28 cellular contexts compared by ENCODE assay signal in the genomic region with DNA sequence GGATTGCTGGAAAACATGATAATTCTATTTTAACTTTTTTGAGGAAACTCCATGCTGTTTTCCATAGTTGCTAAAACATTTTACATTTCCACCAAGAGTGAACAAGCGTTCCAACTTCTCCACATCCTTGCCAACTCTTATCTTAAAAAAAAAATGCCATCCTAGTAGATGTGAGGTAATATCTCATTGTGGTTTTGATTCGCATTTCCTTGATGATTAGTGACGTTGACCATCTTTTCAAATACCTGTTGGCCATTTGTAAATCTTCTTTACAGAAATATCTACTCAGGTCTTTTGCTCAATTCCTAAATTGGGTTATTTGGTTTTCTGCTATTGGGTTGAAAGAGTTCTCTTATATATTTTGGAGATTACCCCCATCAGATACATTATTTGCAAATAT.
"Had no signal": no experiment of that assay in that cellular context is flagged by ENCODE, and none has a peak within 500 bp of the region (broad histone marks: within the 10 kb centered on the region; RNA-seq: fewer than 3 reads in every experiment).

No MANE protein-coding gene starts in this region.

- H3K27me3 ChIP-seq: colonic mucosa had no signal

- H3K36me3 Mint-ChIP-seq: memory B cell had no signal

- H3K4me1 Mint-ChIP-seq: endodermal cell; memory B cell; naive thymus-derived CD4-positive, alpha-beta T cell had no signal

- H3K36me3 ChIP-seq: colonic mucosa, esophagus squamous epithelium, gastrocnemius medialis, heart right ventricle, left lung had no signal

- DNase-seq: colonic mucosa; cortex of kidney; effector CD8-positive, alpha-beta T cell; effector memory CD8-positive, alpha-beta T cell; endodermal cell; erythroblast; esophagus squamous epithelium; foreskin fibroblast; foreskin melanocyte; gastrocnemius medialis; glutamatergic neuron; head of caudate nucleus; heart right ventricle; hippocampal formation; left cardiac atrium; left lung; left ventricle myocardium superior; mammary epithelial cell; mesendoderm; midbrain; naive thymus-derived CD4-positive, alpha-beta T cell had no signal

- H3K9me3 ChIP-seq: colonic mucosa, esophagus squamous epithelium, gastrocnemius medialis, left lung had no signal

- H3K27ac Mint-ChIP-seq: dendritic cell treated with granulocyte-macrophage colony-stimulating factor and Interleukin-4, amounts not matched to agents 40 ng/mL and 50 ng/mL, for 4 days; effector memory CD8-positive, alpha-beta T cell; endodermal cell; memory B cell; naive thymus-derived CD4-positive, alpha-beta T cell had no signal

- H3K27ac ChIP-seq: colonic mucosa, epithelial cell of prostate, esophagus squamous epithelium, gastrocnemius medialis, heart right ventricle, left lung had no signal

- H3K4me3 ChIP-seq: colonic mucosa, esophagus squamous epithelium, gastrocnemius medialis, heart right ventricle, left lung, lung had no signal

- H3K9me3 Mint-ChIP-seq: dendritic cell treated with granulocyte-macrophage colony-stimulating factor and Interleukin-4, amounts not matched to agents 40 ng/mL and 50 ng/mL, for 4 days; effector memory CD8-positive, alpha-beta T cell; endodermal cell had no signal

- FAIRE-seq: endometrium, islet of Langerhans, keratinocyte had no signal

- H3K4me1 ChIP-seq: colonic mucosa, esophagus squamous epithelium, gastrocnemius medialis, heart right ventricle, left lung had no signal

- H3K4me3 Mint-ChIP-seq: dendritic cell treated with granulocyte-macrophage colony-stimulating factor and Interleukin-4, amounts not matched to agents 40 ng/mL and 50 ng/mL, for 4 days; effector memory CD8-positive, alpha-beta T cell; endodermal cell; memory B cell; naive thymus-derived CD4-positive, alpha-beta T cell had no signal
